In the genomic region with DNA sequence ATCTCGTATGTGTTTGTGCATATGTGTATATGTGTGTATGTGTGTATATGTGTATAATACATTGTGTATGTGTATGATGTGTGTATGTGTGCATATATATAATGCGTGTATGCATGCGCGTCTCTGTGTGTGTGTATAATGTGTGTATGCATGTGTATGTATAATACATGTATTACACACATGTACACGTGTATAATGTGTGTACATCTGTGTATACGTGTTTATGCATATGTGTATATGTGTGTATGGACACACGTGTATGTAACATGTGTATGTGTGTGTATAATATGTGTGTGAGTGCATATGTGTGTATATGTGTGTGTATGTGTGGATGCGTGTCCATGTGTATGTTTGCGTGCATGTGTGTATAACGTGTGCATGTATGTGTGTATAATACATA, we compare ENCODE assay signal across 26 cellular contexts.
DNase-seq lines count a peak whose midpoint lies in the region; ATAC-seq, FAIRE-seq and TF ChIP-seq lines count a peak whose summit lies in the region.
"Had no signal": no experiment of that assay in that cellular context is flagged by ENCODE, and none has a peak within 500 bp of the region (broad histone marks: within the 10 kb centered on the region; RNA-seq: fewer than 3 reads in every experiment).

No MANE protein-coding gene starts in this region.

- no peaks in the 10 kb centered on the region for H3K27me3 ChIP-seq in CD8-positive, alpha-beta T cell (ENCODE audit: insufficient read depth, low read length)
- H3K27me3 ChIP-seq: BE2C, BLaER1 had no signal

- intact Hi-C loops in CD8-positive, alpha-beta T cell (cut with DNase I, micrococcal nuclease), result no loop called here

- CTCF ChIA-PET in CD8-positive, alpha-beta T cell (lab: Charles Lee), result no interaction called here

- no peaks in the 10 kb centered on the region for H3K4me1 ChIP-seq in CD8-positive, alpha-beta T cell (ENCODE audit: insufficient read depth, low read length)
- H3K4me1 ChIP-seq: BE2C, Caco-2 had no signal

- H3K4me1 Mint-ChIP-seq in CD8-positive, alpha-beta T cell (ENCODE audit: low read depth), result no peaks in the 10 kb centered on the region
- H3K4me1 Mint-ChIP-seq: CD14-positive monocyte; CD4-positive, CD25-positive, alpha-beta regulatory T cell had no signal

- H3K27ac Mint-ChIP-seq in CD8-positive, alpha-beta T cell, result no peak overlapping the region
- H3K27ac Mint-ChIP-seq: CD4-positive, alpha-beta memory T cell; CD4-positive, CD25-positive, alpha-beta regulatory T cell had no signal

- no peaks in the 10 kb centered on the region for H3K27me3 Mint-ChIP-seq in CD8-positive, alpha-beta T cell (ENCODE audit: low read depth)
- H3K27me3 Mint-ChIP-seq: CD4-positive, alpha-beta memory T cell; CD4-positive, CD25-positive, alpha-beta regulatory T cell had no signal

- no peak overlapping the region for H3K27ac ChIP-seq in CD8-positive, alpha-beta T cell (ENCODE audit: low read depth, low read length)
- H3K27ac ChIP-seq: BLaER1 had no signal

- no peak overlapping the region for H3K4me3 Mint-ChIP-seq in CD8-positive, alpha-beta T cell
- H3K4me3 Mint-ChIP-seq: CD14-positive monocyte; CD4-positive, alpha-beta memory T cell; CD4-positive, CD25-positive, alpha-beta regulatory T cell had no signal

- no peaks in the 10 kb centered on the region for H3K36me3 ChIP-seq in CD8-positive, alpha-beta T cell (ENCODE audit: insufficient read depth, low read length)
- H3K36me3 ChIP-seq: BE2C, BLaER1 had no signal

- H3K9me3 Mint-ChIP-seq in CD8-positive, alpha-beta T cell, result peaks cover 17% of the 10 kb centered on the region

- H3K9me3 ChIP-seq in CD8-positive, alpha-beta T cell (ENCODE audit: low read length), result no peaks in the 10 kb centered on the region
- H3K9me3 ChIP-seq: BE2C, BLaER1 had no signal

- ATAC-seq in CD8-positive, alpha-beta T cell, result no peak
- ATAC-seq: GM12878 had no signal

- TF ChIP-seq CTCF in D721Med (IDR thresholded peaks at IDR 0.05; ENCODE audit: insufficient read depth, missing control alignments), result no peak
- TF ChIP-seq CTCF in CD8-positive, alpha-beta T cell (IDR thresholded peaks at IDR 0.05), result no peak

- no peaks in the 10 kb centered on the region for H3K36me3 Mint-ChIP-seq in CD8-positive, alpha-beta T cell
- H3K36me3 Mint-ChIP-seq: CD14-positive monocyte; CD4-positive, alpha-beta memory T cell; CD4-positive, CD25-positive, alpha-beta regulatory T cell had no signal

- POLR2A ChIA-PET in CD8-positive, alpha-beta T cell (lab: Charles Lee), result no interaction called here

- H3K4me3 ChIP-seq in CD8-positive, alpha-beta T cell (ENCODE audit: low read depth, low read length), result no peak overlapping the region
- H3K4me3 ChIP-seq: BLaER1, GM12878 had no signal

- DNase-seq in D721Med (ENCODE audit: insufficient read length, low spot score), result no peak
- DNase-seq in HTR-8/SVneo (ENCODE audit: insufficient read length, low spot score), result no peak
- no peak for DNase-seq in urothelium cell line (ENCODE audit: low spot score)
- no peak for DNase-seq in CD8-positive, alpha-beta T cell
- no peak for DNase-seq in NCI-H2107 (lab: John Stamatoyannopoulos, UW)
- DNase-seq: 8988T; ACHN; BE2C; C1 segment of cervical spinal cord; Caco-2; Calu3; CD4-positive, alpha-beta memory T cell; CD4-positive, CD25-positive, alpha-beta regulatory T cell; DMS 273 treated with DMSO at 0.1 percent for 48 hours; DMS153; DMS53; DMS79; DND-41; EL; GDM1 had no signal

- peak; percentile 94 for FAIRE-seq in D721Med (lab: Jason Lieb, UNC)
- FAIRE-seq in HTR-8/SVneo (lab: Jason Lieb, UNC), result peak; percentile 79
- FAIRE-seq in urothelium cell line (lab: Jason Lieb, UNC), result peak; percentile 98
- FAIRE-seq: A204.1, GM12878, GM12892, GM18507 had no signal
